ENCODE assay signal across 1 cellular context in genomic region chr19:35122687-35123551, GRCh38.
TF ChIP-seq lines count a peak whose summit lies in the region.

No MANE protein-coding gene starts in this region.

TF ChIP-seq in H1, 55 proteins besides CTCF, POLR2A, EP300 and RAD21:
- TF ChIP-seq CEBPB (IDR thresholded peaks at IDR 0.05; ENCODE audit: low read depth, low read length) (peak; percentile 84), MAFK (IDR thresholded peaks at IDR 0.05; ENCODE audit: low read depth, low read length) (no peak), SIN3A (conservative IDR thresholded peaks at IDR 0.05 in 1 of 2, IDR thresholded peaks at IDR 0.05 in 1 of 2; ENCODE audit: low read depth in 1 of 2, low read length in 2 of 2) (no peak), KDM1A (IDR thresholded peaks at IDR 0.05; ENCODE audit: borderline replicate concordance, low read length) (no peak), CBX8 (IDR thresholded peaks at IDR 0.05; ENCODE audit: borderline replicate concordance, low read depth, low read length) (no peak), SIRT6 (IDR thresholded peaks at IDR 0.05; ENCODE audit: low read length) (no peak)
